In genomic region chr17:4540224-4541040, GRCh38 we compare ENCODE assay signal across 1 cellular context.
TF ChIP-seq lines count a peak whose summit lies in the region.

No MANE protein-coding gene starts in this region.

TF ChIP-seq in K562, 482 proteins besides CTCF, POLR2A, EP300 and RAD21:
- TF ChIP-seq CTCFL (IDR thresholded peaks at IDR 0.05; ENCODE audit: borderline replicate concordance, insufficient read depth, low read depth, low read length, poor library complexity, severe bottlenecking) (peak; percentile 18), POLR2G (IDR thresholded peaks at IDR 0.05; ENCODE audit: low read depth, low read length) (peak; percentile 17; the same call in 1 of the 2 replicates), RBFOX2 (IDR thresholded peaks at IDR 0.05; ENCODE audit: low read depth, low read length) (0 out of 2 replicates have a peak, but pooled peaks have one; percentile 11), SMC3 (conservative IDR thresholded peaks at IDR 0.05; ENCODE audit: insufficient read depth, low read depth, low read length) (0 out of 2 replicates have a peak, but pooled peaks have one; percentile 5), YBX1 (IDR thresholded peaks at IDR 0.05) (no peak), ZBTB33 (CRISPR knock-in tag; IDR thresholded peaks at IDR 0.05) (peak; percentile 52; the same call in 1 of the 2 replicates)
TF ChIP-seq in K562: peak in this region for 5.
